1 cellular context compared by ENCODE assay signal in the genomic region with DNA sequence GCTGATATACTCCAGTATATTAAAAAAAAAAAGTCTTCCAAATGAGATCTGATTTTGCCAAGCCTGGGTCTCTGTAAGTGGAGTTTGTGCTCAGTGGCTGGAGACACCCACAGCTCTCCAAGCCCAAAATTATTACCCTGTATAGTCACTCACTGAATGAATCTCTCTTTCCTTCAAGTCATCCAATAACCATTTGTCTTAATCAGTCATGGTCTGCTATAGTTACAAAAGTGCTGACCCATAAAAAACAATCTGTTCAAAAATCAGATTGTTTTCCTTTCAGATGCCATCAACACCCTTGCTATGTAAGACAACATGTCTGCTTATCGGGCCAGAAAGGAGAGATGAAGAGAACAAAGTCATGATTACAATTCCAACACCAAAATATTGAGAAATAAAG.
TF ChIP-seq lines count a peak whose summit lies in the region.

No MANE protein-coding gene starts in this region.

TF ChIP-seq in HepG2, 621 proteins besides CTCF, POLR2A, EP300 and RAD21 (continued from another document):
- TF ChIP-seq, protein P1, sequence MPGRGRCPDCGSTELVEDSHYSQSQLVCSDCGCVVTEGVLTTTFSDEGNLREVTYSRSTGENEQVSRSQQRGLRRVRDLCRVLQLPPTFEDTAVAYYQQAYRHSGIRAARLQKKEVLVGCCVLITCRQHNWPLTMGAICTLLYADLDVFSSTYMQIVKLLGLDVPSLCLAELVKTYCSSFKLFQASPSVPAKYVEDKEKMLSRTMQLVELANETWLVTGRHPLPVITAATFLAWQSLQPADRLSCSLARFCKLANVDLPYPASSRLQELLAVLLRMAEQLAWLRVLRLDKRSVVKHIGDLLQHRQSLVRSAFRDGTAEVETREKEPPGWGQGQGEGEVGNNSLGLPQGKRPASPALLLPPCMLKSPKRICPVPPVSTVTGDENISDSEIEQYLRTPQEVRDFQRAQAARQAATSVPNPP (CRISPR knock-in tag; IDR thresholded peaks at IDR 0.05), result no peak
